ENCODE assay signal across 8 cellular contexts in the genomic region with DNA sequence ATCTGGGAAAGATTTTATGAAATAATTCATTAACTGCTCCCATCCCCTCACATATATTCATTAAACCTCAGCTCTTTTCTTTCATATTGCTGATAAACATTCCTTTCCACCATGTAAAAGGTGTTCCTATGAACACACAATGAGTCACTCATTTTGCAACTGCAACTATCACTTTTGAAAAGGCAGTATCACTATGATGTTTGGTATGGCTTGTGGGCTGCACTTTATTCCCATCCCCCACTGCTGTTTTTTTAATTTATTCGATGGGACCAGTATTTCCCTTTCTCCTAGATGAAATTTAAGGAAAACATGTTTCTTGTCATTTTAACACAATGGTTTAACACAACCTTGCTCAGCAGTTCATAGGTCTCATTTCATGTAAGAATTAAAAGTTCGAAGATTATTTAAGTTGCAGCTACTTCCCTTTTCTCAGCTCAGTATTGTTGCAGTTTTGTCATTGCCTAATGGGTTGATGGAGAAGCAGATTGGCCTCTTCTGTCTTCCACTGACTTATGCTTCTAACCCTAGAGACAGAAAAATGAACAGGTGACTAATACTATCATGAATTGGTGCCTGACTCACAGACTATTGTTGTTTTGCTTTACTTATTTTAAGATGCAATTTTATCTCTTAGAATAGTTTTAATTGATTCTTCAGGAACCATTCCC.
DNase-seq lines count a peak whose midpoint lies in the region; ATAC-seq and TF ChIP-seq lines count a peak whose summit lies in the region.

No MANE protein-coding gene starts in this region.

- no peak for TF ChIP-seq CTCF in NB4 (IDR thresholded peaks at IDR 0.05; ENCODE audit: low read depth, low read length)

- no peak overlapping the region for H3K27ac Mint-ChIP-seq in stimulated activated naive B cell treated with anti-CD40 and anti-IgM and Interleukin-4, amounts not matched to agents 10 μg/mL and 1 μg/mL and 100 μg/mL, for 72 hours

- in situ Hi-C loops in G401 (cut with HindIII; ENCODE audit: low sequenced_read_pairs): no loop called here

- no peaks in the 10 kb centered on the region for H3K9me3 Mint-ChIP-seq in activated T-cell treated with anti-CD3 and anti-CD28 coated beads, Interleukin-2, amount 50 U/mL, for 4 hours
- H3K9me3 Mint-ChIP-seq in stimulated activated naive B cell treated with anti-CD40 and anti-IgM and Interleukin-4, amounts not matched to agents 10 μg/mL and 1 μg/mL and 100 μg/mL, for 72 hours: peaks cover 0 to 2% of the 10 kb centered on the region in 2 donors

- H3K36me3 Mint-ChIP-seq in activated T-cell treated with anti-CD3 and anti-CD28 coated beads, Interleukin-2, amount 50 U/mL, for 4 hours (ENCODE audit: insufficient read depth): no peaks in the 10 kb centered on the region
- H3K36me3 Mint-ChIP-seq in stimulated activated naive B cell treated with anti-CD40 and anti-IgM and Interleukin-4, amounts not matched to agents 10 μg/mL and 1 μg/mL and 100 μg/mL, for 72 hours: no peaks in the 10 kb centered on the region

- TF ChIP-seq POLR2A in NB4 (IDR thresholded peaks at IDR 0.05; ENCODE audit: extremely low read depth, insufficient read length): no peak

- peaks cover 6% of the 10 kb centered on the region for H3K27me3 Mint-ChIP-seq in activated T-cell treated with anti-CD3 and anti-CD28 coated beads, Interleukin-2, amount 50 U/mL, for 4 hours (ENCODE audit: low read depth)
- H3K27me3 Mint-ChIP-seq in stimulated activated naive B cell treated with anti-CD40 and anti-IgM and Interleukin-4, amounts not matched to agents 10 μg/mL and 1 μg/mL and 100 μg/mL, for 72 hours: peaks cover 0 to 4% of the 10 kb centered on the region in 2 donors

- H3K4me3 ChIP-seq in NB4 (ENCODE audit: low read depth, low read length): no peak overlapping the region

- no peaks in the 10 kb centered on the region for H3K4me1 Mint-ChIP-seq in activated T-cell treated with anti-CD3 and anti-CD28 coated beads, Interleukin-2, amount 50 U/mL, for 4 hours (ENCODE audit: low read depth)
- no peaks in the 10 kb centered on the region for H3K4me1 Mint-ChIP-seq in stimulated activated naive B cell treated with anti-CD40 and anti-IgM and Interleukin-4, amounts not matched to agents 10 μg/mL and 1 μg/mL and 100 μg/mL, for 72 hours

- DNase-seq in activated T-cell treated with anti-CD3 and anti-CD28 coated beads, Interleukin-2, amount 50 U/mL, for 4 hours: no peak
- DNase-seq in activated T-cell treated with anti-CD3 and anti-CD28 coated beads, Interleukin-2, amount 50 U/mL, for 1 hour: no peak
- peak; percentile 67 for DNase-seq in NB4 (ENCODE audit: low read depth)
- no peak for DNase-seq in stimulated activated naive B cell treated with anti-CD40 and anti-IgM and Interleukin-4, amounts not matched to agents 10 μg/mL and 1 μg/mL and 100 μg/mL, for 72 hours
- no peak for DNase-seq in NCI-H2196 treated with DMSO at 0.1 percent for 48 hours (lab: John Stamatoyannopoulos, UW; ENCODE audit: unreplicated experiment)
- no peak for DNase-seq in G401 (ENCODE audit: low spot score)
- no peak for DNase-seq in globus pallidus (ENCODE audit: low spot score)

- no peak overlapping the region for H3K4me3 Mint-ChIP-seq in activated T-cell treated with anti-CD3 and anti-CD28 coated beads, Interleukin-2, amount 50 U/mL, for 4 hours
- no peak overlapping the region for H3K4me3 Mint-ChIP-seq in stimulated activated naive B cell treated with anti-CD40 and anti-IgM and Interleukin-4, amounts not matched to agents 10 μg/mL and 1 μg/mL and 100 μg/mL, for 72 hours

- ATAC-seq in activated T-cell treated with anti-CD3 and anti-CD28 coated beads, Interleukin-2, amount 50 U/mL, for 4 hours: peak; percentile 72 to 75
- ATAC-seq in HG02884 (IDR thresholded peaks at IDR 0.05; ENCODE audit: unreplicated experiment): peak; percentile 94
- peak; percentile 60 to 82 for ATAC-seq in stimulated activated naive B cell treated with anti-CD40 and anti-IgM and Interleukin-4, amounts not matched to agents 10 μg/mL and 1 μg/mL and 100 μg/mL, for 72 hours (replicated peaks)
